ENCODE assay signal across 1 cellular context in genomic region chr16:49855280-49855821, GRCh38.
TF ChIP-seq lines count a peak whose summit lies in the region.

No MANE protein-coding gene starts in this region.

TF ChIP-seq in HEK293, 187 proteins besides CTCF, POLR2A, EP300 and RAD21 (continued from another document and continues in another):
- TF ChIP-seq ZNF529 (tag by site-specific recombination; IDR thresholded peaks at IDR 0.05; ENCODE audit: insufficient replicate concordance) (no peak), ZNF747 (tag by site-specific recombination; IDR thresholded peaks at IDR 0.05) (no peak), ZNF677 (tag by site-specific recombination; IDR thresholded peaks at IDR 0.05) (0 out of 2 replicates have a peak, but pooled peaks have one; percentile 6), ZNF600 (tag by site-specific recombination; IDR thresholded peaks at IDR 0.05) (no peak), ZBTB20 (tag by site-specific recombination; IDR thresholded peaks at IDR 0.05) (peak; percentile 76), ZNF530 (tag by site-specific recombination; IDR thresholded peaks at IDR 0.05; ENCODE audit: low read depth) (no peak), ZNF449 (tag by site-specific recombination; IDR thresholded peaks at IDR 0.05) (no peak), ZNF610 (tag by site-specific recombination; IDR thresholded peaks at IDR 0.05; ENCODE audit: borderline replicate concordance) (no peak), ZNF701 (tag by site-specific recombination; IDR thresholded peaks at IDR 0.05) (no peak), GFI1B (tag by site-specific recombination; IDR thresholded peaks at IDR 0.05) (no peak), ZNF155 (tag by site-specific recombination; IDR thresholded peaks at IDR 0.05) (no peak), SCRT2 (tag by site-specific recombination; IDR thresholded peaks at IDR 0.05) (no peak), ZNF302 (tag by site-specific recombination; IDR thresholded peaks at IDR 0.05; ENCODE audit: low read depth) (no peak), ZNF548 (tag by site-specific recombination; IDR thresholded peaks at IDR 0.05) (no peak), ZNF37A (tag by site-specific recombination; IDR thresholded peaks at IDR 0.05) (no peak), ZNF792 (tag by site-specific recombination; IDR thresholded peaks at IDR 0.05) (no peak), ZNF521 (tag by site-specific recombination; IDR thresholded peaks at IDR 0.05) (no peak), ZNF341 (tag by site-specific recombination; IDR thresholded peaks at IDR 0.05; ENCODE audit: low read depth) (peak; percentile 70), TCF7L2 (IDR thresholded peaks at IDR 0.05; ENCODE audit: borderline replicate concordance, low read depth, low read length) (no peak), ZNF362 (tag by site-specific recombination; IDR thresholded peaks at IDR 0.05) (no peak), ZNF133 (tag by site-specific recombination; IDR thresholded peaks at IDR 0.05) (no peak), REPIN1 (tag by site-specific recombination; IDR thresholded peaks at IDR 0.05; ENCODE audit: low read depth) (no peak), ZNF488 (tag by site-specific recombination; IDR thresholded peaks at IDR 0.05) (no peak), ZNF132 (tag by site-specific recombination; IDR thresholded peaks at IDR 0.05; ENCODE audit: borderline replicate concordance) (no peak), ZNF776 (tag by site-specific recombination; IDR thresholded peaks at IDR 0.05; ENCODE audit: borderline replicate concordance) (no peak), ZSCAN23 (tag by site-specific recombination; IDR thresholded peaks at IDR 0.05) (no peak), HOXA7 (CRISPR knock-in tag; IDR thresholded peaks at IDR 0.05; ENCODE audit: borderline replicate concordance) (no peak), ZNF48 (tag by site-specific recombination; IDR thresholded peaks at IDR 0.05) (no peak), ZNF169 (tag by site-specific recombination; IDR thresholded peaks at IDR 0.05) (no peak), ZBTB1 (tag by site-specific recombination; IDR thresholded peaks at IDR 0.05) (no peak), ZNF433 (tag by site-specific recombination; IDR thresholded peaks at IDR 0.05; ENCODE audit: low read depth) (no peak), ZSCAN4 (tag by site-specific recombination; IDR thresholded peaks at IDR 0.05) (no peak), ZNF157 (tag by site-specific recombination; IDR thresholded peaks at IDR 0.05) (no peak), ZNF19 (tag by site-specific recombination; IDR thresholded peaks at IDR 0.05; ENCODE audit: low read depth) (no peak), OVOL3 (tag by site-specific recombination; IDR thresholded peaks at IDR 0.05) (no peak), ZNF2 (tag by site-specific recombination; IDR thresholded peaks at IDR 0.05) (no peak), ZNF629 (tag by site-specific recombination; IDR thresholded peaks at IDR 0.05) (no peak), ZNF580 (tag by site-specific recombination; IDR thresholded peaks at IDR 0.05) (no peak), ZNF292 (tag by site-specific recombination; IDR thresholded peaks at IDR 0.05; ENCODE audit: borderline replicate concordance, low read depth) (no peak), ZNF394 (tag by site-specific recombination; IDR thresholded peaks at IDR 0.05; ENCODE audit: borderline replicate concordance) (no peak), ZNF112 (tag by site-specific recombination; IDR thresholded peaks at IDR 0.05) (no peak), ZNF248 (tag by site-specific recombination; IDR thresholded peaks at IDR 0.05) (no peak)
- TF ChIP-seq, protein P1, sequence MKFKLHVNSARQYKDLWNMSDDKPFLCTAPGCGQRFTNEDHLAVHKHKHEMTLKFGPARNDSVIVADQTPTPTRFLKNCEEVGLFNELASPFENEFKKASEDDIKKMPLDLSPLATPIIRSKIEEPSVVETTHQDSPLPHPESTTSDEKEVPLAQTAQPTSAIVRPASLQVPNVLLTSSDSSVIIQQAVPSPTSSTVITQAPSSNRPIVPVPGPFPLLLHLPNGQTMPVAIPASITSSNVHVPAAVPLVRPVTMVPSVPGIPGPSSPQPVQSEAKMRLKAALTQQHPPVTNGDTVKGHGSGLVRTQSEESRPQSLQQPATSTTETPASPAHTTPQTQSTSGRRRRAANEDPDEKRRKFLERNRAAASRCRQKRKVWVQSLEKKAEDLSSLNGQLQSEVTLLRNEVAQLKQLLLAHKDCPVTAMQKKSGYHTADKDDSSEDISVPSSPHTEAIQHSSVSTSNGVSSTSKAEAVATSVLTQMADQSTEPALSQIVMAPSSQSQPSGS (tag by site-specific recombination; IDR thresholded peaks at IDR 0.05; ENCODE audit: low read depth), result no peak
- TF ChIP-seq, protein P2, sequence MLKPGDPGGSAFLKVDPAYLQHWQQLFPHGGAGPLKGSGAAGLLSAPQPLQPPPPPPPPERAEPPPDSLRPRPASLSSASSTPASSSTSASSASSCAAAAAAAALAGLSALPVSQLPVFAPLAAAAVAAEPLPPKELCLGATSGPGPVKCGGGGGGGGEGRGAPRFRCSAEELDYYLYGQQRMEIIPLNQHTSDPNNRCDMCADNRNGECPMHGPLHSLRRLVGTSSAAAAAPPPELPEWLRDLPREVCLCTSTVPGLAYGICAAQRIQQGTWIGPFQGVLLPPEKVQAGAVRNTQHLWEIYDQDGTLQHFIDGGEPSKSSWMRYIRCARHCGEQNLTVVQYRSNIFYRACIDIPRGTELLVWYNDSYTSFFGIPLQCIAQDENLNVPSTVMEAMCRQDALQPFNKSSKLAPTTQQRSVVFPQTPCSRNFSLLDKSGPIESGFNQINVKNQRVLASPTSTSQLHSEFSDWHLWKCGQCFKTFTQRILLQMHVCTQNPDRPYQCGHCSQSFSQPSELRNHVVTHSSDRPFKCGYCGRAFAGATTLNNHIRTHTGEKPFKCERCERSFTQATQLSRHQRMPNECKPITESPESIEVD (tag by site-specific recombination; IDR thresholded peaks at IDR 0.05), result no peak
- TF ChIP-seq, protein P3, sequence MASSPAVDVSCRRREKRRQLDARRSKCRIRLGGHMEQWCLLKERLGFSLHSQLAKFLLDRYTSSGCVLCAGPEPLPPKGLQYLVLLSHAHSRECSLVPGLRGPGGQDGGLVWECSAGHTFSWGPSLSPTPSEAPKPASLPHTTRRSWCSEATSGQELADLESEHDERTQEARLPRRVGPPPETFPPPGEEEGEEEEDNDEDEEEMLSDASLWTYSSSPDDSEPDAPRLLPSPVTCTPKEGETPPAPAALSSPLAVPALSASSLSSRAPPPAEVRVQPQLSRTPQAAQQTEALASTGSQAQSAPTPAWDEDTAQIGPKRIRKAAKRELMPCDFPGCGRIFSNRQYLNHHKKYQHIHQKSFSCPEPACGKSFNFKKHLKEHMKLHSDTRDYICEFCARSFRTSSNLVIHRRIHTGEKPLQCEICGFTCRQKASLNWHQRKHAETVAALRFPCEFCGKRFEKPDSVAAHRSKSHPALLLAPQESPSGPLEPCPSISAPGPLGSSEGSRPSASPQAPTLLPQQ (tag by site-specific recombination; IDR thresholded peaks at IDR 0.05), result peak; percentile 66
- TF ChIP-seq, protein P4, sequence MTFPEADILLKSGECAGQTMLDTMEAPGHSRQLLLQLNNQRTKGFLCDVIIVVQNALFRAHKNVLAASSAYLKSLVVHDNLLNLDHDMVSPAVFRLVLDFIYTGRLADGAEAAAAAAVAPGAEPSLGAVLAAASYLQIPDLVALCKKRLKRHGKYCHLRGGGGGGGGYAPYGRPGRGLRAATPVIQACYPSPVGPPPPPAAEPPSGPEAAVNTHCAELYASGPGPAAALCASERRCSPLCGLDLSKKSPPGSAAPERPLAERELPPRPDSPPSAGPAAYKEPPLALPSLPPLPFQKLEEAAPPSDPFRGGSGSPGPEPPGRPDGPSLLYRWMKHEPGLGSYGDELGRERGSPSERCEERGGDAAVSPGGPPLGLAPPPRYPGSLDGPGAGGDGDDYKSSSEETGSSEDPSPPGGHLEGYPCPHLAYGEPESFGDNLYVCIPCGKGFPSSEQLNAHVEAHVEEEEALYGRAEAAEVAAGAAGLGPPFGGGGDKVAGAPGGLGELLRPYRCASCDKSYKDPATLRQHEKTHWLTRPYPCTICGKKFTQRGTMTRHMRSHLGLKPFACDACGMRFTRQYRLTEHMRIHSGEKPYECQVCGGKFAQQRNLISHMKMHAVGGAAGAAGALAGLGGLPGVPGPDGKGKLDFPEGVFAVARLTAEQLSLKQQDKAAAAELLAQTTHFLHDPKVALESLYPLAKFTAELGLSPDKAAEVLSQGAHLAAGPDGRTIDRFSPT (tag by site-specific recombination; IDR thresholded peaks at IDR 0.05), result no peak
- TF ChIP-seq, protein P5, sequence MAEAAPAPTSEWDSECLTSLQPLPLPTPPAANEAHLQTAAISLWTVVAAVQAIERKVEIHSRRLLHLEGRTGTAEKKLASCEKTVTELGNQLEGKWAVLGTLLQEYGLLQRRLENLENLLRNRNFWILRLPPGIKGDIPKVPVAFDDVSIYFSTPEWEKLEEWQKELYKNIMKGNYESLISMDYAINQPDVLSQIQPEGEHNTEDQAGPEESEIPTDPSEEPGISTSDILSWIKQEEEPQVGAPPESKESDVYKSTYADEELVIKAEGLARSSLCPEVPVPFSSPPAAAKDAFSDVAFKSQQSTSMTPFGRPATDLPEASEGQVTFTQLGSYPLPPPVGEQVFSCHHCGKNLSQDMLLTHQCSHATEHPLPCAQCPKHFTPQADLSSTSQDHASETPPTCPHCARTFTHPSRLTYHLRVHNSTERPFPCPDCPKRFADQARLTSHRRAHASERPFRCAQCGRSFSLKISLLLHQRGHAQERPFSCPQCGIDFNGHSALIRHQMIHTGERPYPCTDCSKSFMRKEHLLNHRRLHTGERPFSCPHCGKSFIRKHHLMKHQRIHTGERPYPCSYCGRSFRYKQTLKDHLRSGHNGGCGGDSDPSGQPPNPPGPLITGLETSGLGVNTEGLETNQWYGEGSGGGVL (tag by site-specific recombination; IDR thresholded peaks at IDR 0.05), result peak; percentile 98
- TF ChIP-seq, protein P6, sequence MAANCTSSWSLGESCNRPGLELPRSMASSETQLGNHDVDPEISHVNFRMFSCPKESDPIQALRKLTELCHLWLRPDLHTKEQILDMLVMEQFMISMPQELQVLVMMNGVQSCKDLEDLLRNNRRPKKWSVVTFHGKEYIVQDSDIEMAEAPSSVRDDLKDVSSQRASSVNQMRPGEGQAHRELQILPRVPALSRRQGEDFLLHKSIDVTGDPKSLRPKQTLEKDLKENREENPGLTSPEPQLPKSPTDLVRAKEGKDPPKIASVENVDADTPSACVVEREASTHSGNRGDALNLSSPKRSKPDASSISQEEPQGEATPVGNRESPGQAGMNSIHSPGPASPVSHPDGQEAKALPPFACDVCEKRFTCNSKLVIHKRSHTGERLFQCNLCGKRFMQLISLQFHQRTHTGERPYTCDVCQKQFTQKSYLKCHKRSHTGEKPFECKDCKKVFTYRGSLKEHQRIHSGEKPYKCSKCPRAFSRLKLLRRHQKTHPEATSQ (tag by site-specific recombination; IDR thresholded peaks at IDR 0.05), result no peak
- TF ChIP-seq, protein P7, sequence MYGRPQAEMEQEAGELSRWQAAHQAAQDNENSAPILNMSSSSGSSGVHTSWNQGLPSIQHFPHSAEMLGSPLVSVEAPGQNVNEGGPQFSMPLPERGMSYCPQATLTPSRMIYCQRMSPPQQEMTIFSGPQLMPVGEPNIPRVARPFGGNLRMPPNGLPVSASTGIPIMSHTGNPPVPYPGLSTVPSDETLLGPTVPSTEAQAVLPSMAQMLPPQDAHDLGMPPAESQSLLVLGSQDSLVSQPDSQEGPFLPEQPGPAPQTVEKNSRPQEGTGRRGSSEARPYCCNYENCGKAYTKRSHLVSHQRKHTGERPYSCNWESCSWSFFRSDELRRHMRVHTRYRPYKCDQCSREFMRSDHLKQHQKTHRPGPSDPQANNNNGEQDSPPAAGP (tag by site-specific recombination; IDR thresholded peaks at IDR 0.05), result peak; percentile 46; the same call in 1 of the 2 replicates
